In the genomic region with DNA sequence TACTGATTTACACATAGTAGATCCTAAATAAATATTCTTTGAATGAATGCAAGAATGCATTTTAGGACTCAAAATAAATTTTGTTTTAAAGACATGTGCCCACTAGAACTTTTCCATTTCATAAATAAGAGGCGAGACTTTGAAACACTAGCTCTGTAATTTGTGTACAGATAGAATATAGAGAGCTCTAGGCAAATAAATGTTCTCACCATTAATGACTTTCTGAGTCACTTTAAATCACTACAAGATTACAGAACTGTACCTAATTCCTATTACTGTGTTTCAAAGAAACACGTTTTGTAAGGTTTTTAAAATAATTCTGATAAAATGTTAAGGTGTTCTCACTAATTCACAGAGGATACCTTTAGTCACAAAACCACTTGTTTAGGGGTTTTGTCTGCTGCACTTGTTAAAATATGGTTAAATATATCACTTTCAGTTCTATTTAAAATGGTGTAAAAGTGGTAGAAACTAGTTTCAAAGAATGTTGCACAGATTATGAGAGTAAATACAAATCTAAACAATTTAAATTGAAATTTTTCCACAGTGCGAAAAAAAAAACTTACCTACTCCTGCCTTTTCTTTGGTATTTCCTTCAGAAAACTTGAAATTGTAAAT, we compare ENCODE assay signal across 16 cellular contexts.
DNase-seq lines count a peak whose midpoint lies in the region; ATAC-seq, FAIRE-seq and TF ChIP-seq lines count a peak whose summit lies in the region.
"Had no signal": no experiment of that assay in that cellular context is flagged by ENCODE, and none has a peak within 500 bp of the region (broad histone marks: within the 10 kb centered on the region; RNA-seq: fewer than 3 reads in every experiment).

No MANE protein-coding gene starts in this region.

- H3K27me3 ChIP-seq in colonic mucosa = no peaks in the 10 kb centered on the region
- H3K27me3 ChIP-seq: spleen, upper lobe of left lung had no signal

- no peaks in the 10 kb centered on the region for H3K36me3 ChIP-seq in colonic mucosa
- H3K36me3 ChIP-seq: spleen, upper lobe of left lung had no signal

- ATAC-seq in GM18508 (IDR thresholded peaks at IDR 0.05; ENCODE audit: insufficient read depth, unreplicated experiment) (peak; percentile 45), GM19468 (IDR thresholded peaks at IDR 0.05; ENCODE audit: extremely low read depth, unreplicated experiment) (peak; percentile 48), HG02852 (IDR thresholded peaks at IDR 0.05; ENCODE audit: unreplicated experiment) (peak; percentile 84), HG03575 (IDR thresholded peaks at IDR 0.05; ENCODE audit: extremely low read depth, insufficient number of reproducible peaks, low FRiP score, unreplicated experiment) (peak; percentile 81)
- ATAC-seq: HepG2 had no signal

- TF ChIP-seq POLR2A in GM12891 (IDR thresholded peaks at IDR 0.05; ENCODE audit: low read depth, low read length) = no peak

- no peaks in the 10 kb centered on the region for H3K4me1 ChIP-seq in colonic mucosa
- H3K4me1 ChIP-seq: spleen, upper lobe of left lung had no signal

- H3K27ac ChIP-seq in colonic mucosa = no peak overlapping the region
- H3K27ac ChIP-seq: spleen, upper lobe of left lung had no signal

- intact Hi-C loops in colonic mucosa (cut with DNase I) = no loop called here

- TF ChIP-seq CTCF in colonic mucosa (IDR thresholded peaks at IDR 0.05) = no peak

- H3K9me3 ChIP-seq in colonic mucosa = no peaks in the 10 kb centered on the region
- H3K9me3 ChIP-seq: Caco-2 had no signal

- DNase-seq in superior temporal gyrus (ENCODE audit: extremely low spot score) = no peak
- no peak for DNase-seq in foreskin melanocyte
- DNase-seq in GM12891 (ENCODE audit: insufficient read length, low spot score) = no peak
- DNase-seq in colonic mucosa = no peak
- DNase-seq: Caco-2, immature natural killer cell, NCI-H1436, NCI-H774, SHP77, spleen, upper lobe of left lung had no signal

- H3K9ac ChIP-seq in colonic mucosa (ENCODE audit: low read depth in 2 of 2, low read length in 2 of 2) = no peak overlapping the region

- no peak overlapping the region for H3K4me3 ChIP-seq in colonic mucosa
- H3K4me3 ChIP-seq: spleen, upper lobe of left lung had no signal

- FAIRE-seq in GM12891 (lab: Jason Lieb, UNC) = no peak
- FAIRE-seq: HepG2 had no signal

TF ChIP-seq in GM12891, 5 proteins besides CTCF, POLR2A, EP300 and RAD21:
- TF ChIP-seq TAF1 (IDR thresholded peaks at IDR 0.05; ENCODE audit: low read depth, low read length) (no peak), SPI1 (IDR thresholded peaks at IDR 0.05; ENCODE audit: low read depth, low read length) (no peak), POU2F2 (IDR thresholded peaks at IDR 0.05; ENCODE audit: low read depth, low read length) (no peak), PAX5 (IDR thresholded peaks at IDR 0.05; ENCODE audit: insufficient read depth, low read length, severe bottlenecking) (no peak), POLR2AphosphoS5 (IDR thresholded peaks at IDR 0.05; ENCODE audit: low read depth, low read length) (no peak)
